In the genomic region with DNA sequence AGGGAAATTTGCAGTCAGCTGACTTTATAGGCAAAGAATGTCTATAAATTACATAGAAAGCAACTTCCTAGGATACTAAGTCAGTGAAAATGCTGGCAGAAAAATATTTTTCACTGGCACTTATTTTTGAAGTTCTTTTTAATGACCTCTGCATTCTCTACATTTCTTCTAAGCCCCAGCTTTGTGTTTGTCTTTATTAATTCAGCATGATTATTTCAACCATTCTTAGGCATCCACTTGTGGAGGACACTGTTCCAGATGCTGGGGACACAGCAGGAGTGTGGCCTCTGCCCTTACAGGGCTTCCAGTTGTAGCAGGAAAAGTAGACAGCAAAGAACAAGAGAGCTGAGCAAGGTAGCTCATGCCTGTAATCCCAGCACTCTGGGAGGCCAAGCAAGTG, we compare ENCODE assay signal across 21 cellular contexts. TPM values are rescaled to one million over a fixed set of nuclear protein-coding genes. Genes with fewer than 3 reads are reported as not detected.
DNase-seq lines count a peak whose midpoint lies in the region; ATAC-seq, FAIRE-seq and TF ChIP-seq lines count a peak whose summit lies in the region.
"Had no signal": no experiment of that assay in that cellular context is flagged by ENCODE, and none has a peak within 500 bp of the region (broad histone marks: within the 10 kb centered on the region; RNA-seq: fewer than 3 reads in every experiment).

No MANE protein-coding gene starts in this region.

- SMC1A ChIA-PET in GM12878 (lab: Charles Lee; ENCODE audit: uncharacterized antibody, unreplicated experiment) = interaction anchor here (0.7 to 2.5 kb wide), 7 partner anchors 9 to 72 kb away, joined by 3 to 11 read pairs (median 6); no protein-coding TSS in a partner anchor

- H3K4ac ChIP-seq in IMR-90 (ENCODE audit: low read depth, low read length) = no peak overlapping the region

- H4K20me1 ChIP-seq in IMR-90 (ENCODE audit: insufficient read depth, low read length) (no peaks in the 10 kb centered on the region), GM12878 (ENCODE audit: control insufficient read depth, insufficient read depth) (0 out of 2 replicates have a peak, but pooled peaks cover 2% of the 10 kb centered on the region), HepG2 (ENCODE audit: insufficient read depth, low read length) (no peaks in the 10 kb centered on the region)

- POLR2A ChIA-PET in IMR-90 (lab: Charles Lee; ENCODE audit: unreplicated experiment) (no interaction called here), GM12878 (lab: Charles Lee) (interaction anchor here (0.7 to 2.8 kb wide), 3 partner anchors 12 to 1614 kb away, joined by 4 to 17 read pairs (median 14); no protein-coding TSS in a partner anchor), HepG2 (lab: Yijun Ruan, JAX) (no interaction called here)

- dilution Hi-C loops in IMR-90 (cut with HindIII; ENCODE audit: low sequenced_read_pairs, unreplicated experiment) = no loop called here

- H3K9me1 ChIP-seq in IMR-90 (ENCODE audit: insufficient read depth, low read length) = peaks cover 4% of the 10 kb centered on the region; the same call in 1 of the 2 replicates

- H3K9me3 Mint-ChIP-seq in CD14-positive monocyte (no peaks in the 10 kb centered on the region), osteocyte (ENCODE audit: unreplicated experiment) (no peaks in the 10 kb centered on the region)
- H3K9me3 Mint-ChIP-seq: H9 had no signal

- no peaks in the 10 kb centered on the region for H3K36me3 ChIP-seq in IMR-90 (ENCODE audit: control insufficient read depth, insufficient read depth, low read length)
- H3K36me3 ChIP-seq in GM12878 (ENCODE audit: control insufficient read depth in 2 of 2, insufficient read depth in 2 of 2, low read length in 1 of 2) = peaks cover 1 to 25% of the 10 kb centered on the region in 2 experiments
- H3K36me3 ChIP-seq in HepG2 (replicated peaks in 1 of 2; ENCODE audit: control insufficient read depth in 1 of 2, insufficient read depth in 2 of 2, low read length in 2 of 2) = no peaks in the 10 kb centered on the region
- no peaks in the 10 kb centered on the region for H3K36me3 ChIP-seq in brain microvascular endothelial cell (replicated peaks)

- no peak overlapping the region for H2AFZ ChIP-seq in IMR-90 (replicated peaks; ENCODE audit: low read length, poor library complexity)
- H2AFZ ChIP-seq in GM12878 (ENCODE audit: control insufficient read depth, low read depth, low read length) = no peak overlapping the region
- H2AFZ ChIP-seq in HepG2 (ENCODE audit: low read length) = no peak overlapping the region

- H3K4me1 ChIP-seq in IMR-90 (ENCODE audit: control insufficient read depth, insufficient read depth, low read length) (peaks cover 2% of the 10 kb centered on the region; the same call in 1 of the 2 replicates), GM12878 (ENCODE audit: control insufficient read depth, insufficient read depth, low read length) (peaks cover 63% of the 10 kb centered on the region), HepG2 (ENCODE audit: insufficient read depth, low read length) (no peaks in the 10 kb centered on the region)

- H3K4me3 ChIP-seq in IMR-90 (ENCODE audit: insufficient read depth, low read depth, low read length) (no peak overlapping the region), GM12878 (no peak overlapping the region), HepG2 (replicated peaks in 1 of 3; ENCODE audit: insufficient read depth in 1 of 3, low read depth in 2 of 3, low read length in 3 of 3) (no peak overlapping the region), brain microvascular endothelial cell (ENCODE audit: low read depth, low read length) (no peak overlapping the region)
- H3K4me3 ChIP-seq: A549 had no signal

- H3K9ac ChIP-seq in IMR-90 (ENCODE audit: low read depth, low read length) = no peak overlapping the region
- peak overlapping the region; percentile 12; the same call in 1 of the 2 replicates for H3K9ac ChIP-seq in GM12878 (ENCODE audit: control insufficient read depth, insufficient read depth, low read length)
- H3K9ac ChIP-seq in HepG2 (ENCODE audit: insufficient read depth, low read depth, low read length) = no peak overlapping the region

- H2BK20ac ChIP-seq in IMR-90 (ENCODE audit: low read depth, low read length) = no peak overlapping the region

- H4K91ac ChIP-seq in IMR-90 (ENCODE audit: insufficient read depth, low read depth, low read length) = no peak overlapping the region

- intact Hi-C loops in CD14-positive monocyte (cut with micrococcal nuclease) (no loop called here), IMR-90 (cut with micrococcal nuclease) (no loop called here), GM12878 (cut with micrococcal nuclease; ENCODE audit: unreplicated experiment) (no loop called here), HepG2 (cut with micrococcal nuclease; ENCODE audit: unreplicated experiment) (no loop called here)

- no peak overlapping the region for H2BK5ac ChIP-seq in IMR-90 (ENCODE audit: low read depth, low read length, poor library complexity, severe bottlenecking)

- DNase-seq in CD14-positive monocyte (ENCODE audit: low spot score) (no peak), IMR-90 (no peak), GM12878 (ENCODE audit: low read depth, low spot score) (no peak), osteocyte (ENCODE audit: extremely low spot score, unreplicated experiment) (peak; percentile 25), HepG2 (ENCODE audit: low spot score) (no peak), brain microvascular endothelial cell (no peak), globus pallidus (ENCODE audit: low spot score) (no peak)
- no peak for DNase-seq in stimulated activated CD4-positive, alpha-beta T cell treated with anti-CD3 and anti-CD28 coated beads, Interleukin-2, amount 100 ng/mL, for 48 hours
- DNase-seq: COR-L47; DMS 273 treated with DMSO at 0.1 percent for 48 hours; DND-41; H9; NCI-H1105 treated with DMSO at 0.1 percent for 48 hours; NCI-H1694; NCI-H2081 treated with DMSO at 0.1 percent for 48 hours; NCI-H446 treated with DMSO at 0.1 percent for 48 hours; NK-92 treated with Interleukin-12 subunit alpha and Interleukin-12 subunit beta, amount 100 ng/mL, for 24 hours; SIG-M5 had no signal

- H2AK9ac ChIP-seq in IMR-90 (replicated peaks; ENCODE audit: low read depth, low read length, poor library complexity) = no peak overlapping the region

- H3K4me2 ChIP-seq in IMR-90 (ENCODE audit: low read depth, low read length) (no peak overlapping the region), GM12878 (ENCODE audit: control insufficient read depth, insufficient read depth) (peak overlapping the region; percentile 59), HepG2 (ENCODE audit: low read depth, low read length) (no peak overlapping the region)
- H3K4me2 ChIP-seq: A549 had no signal

- no peak overlapping the region for H3K18ac ChIP-seq in IMR-90 (ENCODE audit: low read depth, low read length)

- no peak overlapping the region for H4K8ac ChIP-seq in IMR-90 (ENCODE audit: low read depth in 2 of 2, low read length in 2 of 2)

- FAIRE-seq in GM12878 (lab: Jason Lieb, UNC) = no peak
- FAIRE-seq in HepG2 (lab: Jason Lieb, UNC) = no peak
- FAIRE-seq: A549, HTR-8/SVneo had no signal

- TF ChIP-seq POLR2A in IMR-90 (IDR thresholded peaks at IDR 0.05; ENCODE audit: low read depth, low read length) (no peak), GM12878 (IDR thresholded peaks at IDR 0.05; ENCODE audit: low read depth, low read length) (no peak), HepG2 (IDR thresholded peaks at IDR 0.05; ENCODE audit: insufficient read depth in 1 of 2, low read depth in 2 of 2, low read length in 2 of 2) (no peak)

- H3K36me3 Mint-ChIP-seq in CD14-positive monocyte = peaks cover 40 to 43% of the 10 kb centered on the region in 2 donors
- no peaks in the 10 kb centered on the region for H3K36me3 Mint-ChIP-seq in osteocyte (ENCODE audit: unreplicated experiment)

- no peak overlapping the region for H3K14ac ChIP-seq in IMR-90 (replicated peaks; ENCODE audit: low read depth, low read length)

- peaks cover 0 to 1% (median 0%) of the 10 kb centered on the region in 3 donors for H3K27me3 Mint-ChIP-seq in CD14-positive monocyte (ENCODE audit: low read depth in 3 of 3)
- no peaks in the 10 kb centered on the region for H3K27me3 Mint-ChIP-seq in osteocyte (ENCODE audit: unreplicated experiment)

- no peak overlapping the region for H2BK15ac ChIP-seq in IMR-90 (ENCODE audit: low read depth, low read length)

- in situ Hi-C loops in IMR-90 (cut with MboI; ENCODE audit: low sequenced_read_pairs) (no loop called here), GM12878 (cut with MboI) (loop anchor here (25.0 kb wide), 1 partner anchor 1422 kb away; no protein-coding TSS in a partner anchor), HepG2 (cut with HindIII; ENCODE audit: extremely low pct_ligation_motif_present, low pct_unique_long_range_greater_than_20kb) (no loop called here), brain microvascular endothelial cell (cut with HindIII; ENCODE audit: low pct_ligation_motif_present, low sequenced_read_pairs) (no loop called here)

- H3K27me3 ChIP-seq in IMR-90 (ENCODE audit: control insufficient read depth, insufficient read depth, low read length) (no peaks in the 10 kb centered on the region), GM12878 (replicated peaks in 1 of 2; ENCODE audit: control insufficient read depth in 2 of 2, insufficient read depth in 2 of 2, low read length in 1 of 2) (no peaks in the 10 kb centered on the region), HepG2 (ENCODE audit: control insufficient read depth in 1 of 2, insufficient read depth in 2 of 2, low read length in 2 of 2) (peaks cover 0 to 33% of the 10 kb centered on the region in 2 experiments; a peak in 3 of 5 replicates), brain microvascular endothelial cell (replicated peaks) (no peaks in the 10 kb centered on the region)

- TF ChIP-seq CTCF in CD14-positive monocyte (IDR thresholded peaks at IDR 0.05) (no peak), IMR-90 (conservative IDR thresholded peaks at IDR 0.05; ENCODE audit: low read depth, low read length) (no peak), GM12878 (IDR thresholded peaks at IDR 0.05 in 2 of 3, conservative IDR thresholded peaks at IDR 0.05 in 1 of 3; ENCODE audit: control insufficient read depth in 2 of 3, extremely low read depth in 1 of 3, insufficient read depth in 1 of 3, low read depth in 3 of 3, low read length in 3 of 3) (no peak), osteocyte (IDR thresholded peaks at IDR 0.05) (no peak), HepG2 (CRISPR knock-in tag; IDR thresholded peaks at IDR 0.05) (no peak), brain microvascular endothelial cell (IDR thresholded peaks at IDR 0.05; ENCODE audit: low read depth, low read length, missing control alignments) (no peak)

- no peak overlapping the region for H2BK120ac ChIP-seq in IMR-90 (ENCODE audit: low read depth, low read length)

- H3K27ac Mint-ChIP-seq in CD14-positive monocyte (peak overlapping the region; percentile 80 to 93 (median 86)), osteocyte (ENCODE audit: unreplicated experiment) (no peak overlapping the region)
- H3K27ac Mint-ChIP-seq: H9 had no signal

- H3K79me2 ChIP-seq in GM12878 (ENCODE audit: control insufficient read depth, insufficient read depth, low read length) (peaks cover 29% of the 10 kb centered on the region), HepG2 (ENCODE audit: insufficient read depth, low read length) (no peaks in the 10 kb centered on the region)

- ATAC-seq in IMR-90 (ENCODE audit: low read depth) (peak; percentile 44), GM12878 (no peak; the same call in 2 of the 3 replicates), HepG2 (no peak)

- CTCF ChIA-PET in IMR-90 (lab: Yijun Ruan, JAX) = interaction anchor here (0.6 kb wide), 1 partner anchor 16 kb away, joined by 3 read pairs; no protein-coding TSS in a partner anchor
- CTCF ChIA-PET in GM12878 (lab: Yijun Ruan, JAX) = interaction anchor here (0.9 to 4.0 kb wide), 5 partner anchors 10 to 73 kb away, joined by 4 to 33 read pairs (median 12); a partner anchor contains a TSS
- CTCF ChIA-PET in HepG2 (lab: Yijun Ruan, JAX; ENCODE audit: low intra/inter-chr PET ratio, low total read pairs) = no interaction called here

- H3K79me1 ChIP-seq in IMR-90 (ENCODE audit: low read depth in 1 of 2, low read length in 2 of 2) = no peaks in the 10 kb centered on the region; a peak in 1 of 4 replicates

- TF ChIP-seq EP300 in GM12878 (IDR thresholded peaks at IDR 0.05; ENCODE audit: borderline replicate concordance in 1 of 2, control insufficient read depth in 1 of 2, low read depth in 2 of 2, low read length in 2 of 2) (no peak), HepG2 (IDR thresholded peaks at IDR 0.05; ENCODE audit: low read depth in 2 of 2, low read length in 2 of 2) (no peak), HepG2 (CRISPR knock-in tag; IDR thresholded peaks at IDR 0.05; ENCODE audit: borderline replicate concordance) (no peak)

- no TSS peak for BruUV-seq in IMR-90 (replicated peaks; lab: Mats Ljungman, UMichigan)
- BruUV-seq in GM12878 (replicated peaks; lab: Mats Ljungman, UMichigan) = no TSS peak
- BruUV-seq in HepG2 (replicated peaks; lab: Mats Ljungman, UMichigan) = no TSS peak

- no peak overlapping the region for H4K5ac ChIP-seq in IMR-90 (ENCODE audit: low read depth, low read length)

- RAD21 ChIA-PET in GM12878 (lab: Charles Lee; ENCODE audit: unreplicated experiment) = interaction anchor here (0.7 to 2.3 kb wide), 9 partner anchors 9 to 1009 kb away, joined by 3 to 9 read pairs (median 4); no protein-coding TSS in a partner anchor

- peaks cover 34% of the 10 kb centered on the region for H3K4me1 Mint-ChIP-seq in CD14-positive monocyte
- peaks cover 18% of the 10 kb centered on the region for H3K4me1 Mint-ChIP-seq in osteocyte (ENCODE audit: unreplicated experiment)

- H3K23ac ChIP-seq in IMR-90 (ENCODE audit: low read depth, low read length) = no peak overlapping the region

- TF ChIP-seq RAD21 in IMR-90 (IDR thresholded peaks at IDR 0.05; ENCODE audit: low read length) = no peak
- no peak for TF ChIP-seq RAD21 in GM12878 (IDR thresholded peaks at IDR 0.05; ENCODE audit: insufficient read depth, low read depth, low read length)
- TF ChIP-seq RAD21 in HepG2 (CRISPR knock-in tag; IDR thresholded peaks at IDR 0.05) = no peak

- H2AK5ac ChIP-seq in IMR-90 (ENCODE audit: low read depth, low read length) = no peak overlapping the region

- H3K27ac ChIP-seq in IMR-90 (ENCODE audit: insufficient read depth, low read length) (no peak overlapping the region), GM12878 (ENCODE audit: control insufficient read depth, insufficient read depth) (peak overlapping the region; percentile 54), HepG2 (ENCODE audit: extremely low read length, insufficient read depth, low read length) (no peak overlapping the region), brain microvascular endothelial cell (no peak overlapping the region)

- H3K56ac ChIP-seq in IMR-90 (ENCODE audit: extremely low read depth, insufficient read depth, low read length) = no peak overlapping the region

- H3K9me3 ChIP-seq in IMR-90 (ENCODE audit: control insufficient read depth, insufficient read depth, low read length) (no peaks in the 10 kb centered on the region), GM12878 (replicated peaks; ENCODE audit: control insufficient read depth, insufficient read depth, low read length) (no peaks in the 10 kb centered on the region), HepG2 (ENCODE audit: low read length) (no peaks in the 10 kb centered on the region)
- H3K9me3 ChIP-seq: A549 had no signal

- H3K4me3 Mint-ChIP-seq in CD14-positive monocyte (no peak overlapping the region), osteocyte (ENCODE audit: unreplicated experiment) (no peak overlapping the region)
- H3K4me3 Mint-ChIP-seq: H9 had no signal

RNA-seq across cellular contexts. Expression of a gene that starts 15.0 kb away (rescaled TPM):
- 1 to 10 TPM; 1.7 to 5.4 TPM for polyA plus RNA-seq in CD14-positive monocyte
- total RNA-seq in IMR-90 (2012; rRNA removed) = 1.9 and 3.0 TPM in 2 replicates
- polyA plus RNA-seq in IMR-90 (2012; rRNA removed) = 5.8 and 6.8 TPM in 2 replicates
- 3.1 and 5.1 TPM in 2 replicates for polyA plus RNA-seq in IMR-90 (2012; cell fraction: cytosol; rRNA removed)
- polyA plus RNA-seq in IMR-90 (2012; cell fraction: nucleus; rRNA removed; ENCODE audit: low replicate concordance) = 19.9 and 31.2 TPM in 2 replicates
- 120 and 150 TPM in 2 replicates for total RNA-seq in GM12878 (2013; cell fraction: nucleolus; rRNA removed)
- 15.6 and 23.0 TPM in 2 replicates for total RNA-seq in GM12878 (2014; rRNA removed)
- total RNA-seq in GM12878 (2014; rRNA removed; fragmentation: Illumina TruSeq; extraction: Trizol) = 13.1 and 13.5 TPM in 2 replicates
- 51.5 and 58.3 TPM in 2 replicates for total RNA-seq in GM12878 (2021)
- polyA plus RNA-seq in GM12878 (2011; ENCODE audit: low read depth) = 14.1 TPM
- 14.0 and 23.0 TPM in 2 replicates for polyA plus RNA-seq in GM12878 (2011; rRNA removed)
- polyA plus RNA-seq in GM12878 (2011; cell fraction: cytosol; rRNA removed) = 20.3 and 21.9 TPM in 2 replicates
- polyA plus RNA-seq in GM12878 (2011; cell fraction: nucleus; rRNA removed) = 82.2 and 90.7 TPM in 2 replicates
- polyA plus RNA-seq in GM12878 (2012) = 29.5 and 30.8 TPM in 2 replicates
- 14.8 and 17.5 TPM in 2 replicates for polyA plus RNA-seq in GM12878 (2014; fragmentation: Illumina TruSeq; extraction: Trizol)
- polyA plus RNA-seq in GM12878 (2014; fragmentation: Nextera tagmentation; extraction: Ambion mirVana) = 1 to 10 TPM; 2.2 to 2.7 TPM
- 29.9 and 33.8 TPM in 2 replicates for polyA plus RNA-seq in GM12878 (2014; rRNA removed)
- polyA plus RNA-seq in GM12878 (2016; fragmentation: Nextera tagmentation; extraction: Ambion mirVana) = 10 to 100 TPM; 13.9 to 18.3 TPM
- polyA minus RNA-seq in GM12878 (2011; rRNA and poly(A)+ RNA removed) = 26.7 and 37.6 TPM in 2 replicates
- polyA minus RNA-seq in GM12878 (2011; cell fraction: cytosol; rRNA and poly(A)+ RNA removed) = 14.2 and 22.7 TPM in 2 replicates
- 60.9 and 92.6 TPM in 2 replicates for polyA minus RNA-seq in GM12878 (2011; cell fraction: nucleus; rRNA and poly(A)+ RNA removed)
- total RNA-seq in osteocyte = 10.8 and 16.3 TPM in 2 replicates
- total RNA-seq in HepG2 (2016; rRNA removed; fragmentation: Illumina TruSeq; extraction: Trizol) = 0.07 and 0.13 TPM in 2 replicates
- 0.26 and 0.30 TPM in 2 replicates for total RNA-seq in HepG2 (2016; cell fraction: cytosol; rRNA removed; fragmentation: Illumina TruSeq; extraction: Trizol; ENCODE audit: low read depth)
- 0.09 and 0.12 TPM in 2 replicates for total RNA-seq in HepG2 (2016; cell fraction: insoluble cytoplasmic fraction; rRNA removed; fragmentation: Illumina TruSeq; extraction: Trizol)
- total RNA-seq in HepG2 (2016; cell fraction: membrane; rRNA removed; fragmentation: Illumina TruSeq; extraction: Trizol) = 0.31 and 0.37 TPM in 2 replicates
- 0.22 and 0.28 TPM in 2 replicates for total RNA-seq in HepG2 (2016; cell fraction: nucleus; rRNA removed; fragmentation: Illumina TruSeq; extraction: Trizol)
- polyA plus RNA-seq in HepG2 (2011; rRNA removed) = 0.71 and 1.2 TPM in 2 replicates
- 0.46 and 0.68 TPM in 2 replicates for polyA plus RNA-seq in HepG2 (2011; cell fraction: cytosol; rRNA removed)
- 1.00 and 1.5 TPM in 2 replicates for polyA plus RNA-seq in HepG2 (2011; cell fraction: nucleus; rRNA removed)
- polyA plus RNA-seq in HepG2 (2012) = 0.38 and 0.51 TPM in 2 replicates
- polyA plus RNA-seq in HepG2 (2016; cell fraction: cytosol; fragmentation: Illumina TruSeq; extraction: Trizol; ENCODE audit: low read depth) = 0.01 TPM in 1 of 2 replicates, not detected in the other
- polyA plus RNA-seq in HepG2 (2016; cell fraction: insoluble cytoplasmic fraction; fragmentation: Illumina TruSeq; extraction: Trizol; ENCODE audit: low read depth) = not detected in 2 replicates
- 0.02 TPM in 1 of 2 replicates, not detected in the other for polyA plus RNA-seq in HepG2 (2016; cell fraction: membrane; fragmentation: Illumina TruSeq; extraction: Trizol; ENCODE audit: low read depth)
- 0.04 TPM in 1 of 2 replicates, not detected in the other for polyA plus RNA-seq in HepG2 (2016; cell fraction: nucleus; fragmentation: Illumina TruSeq; extraction: Trizol; ENCODE audit: insufficient read depth, low read depth)
- polyA minus RNA-seq in HepG2 (2011; rRNA and poly(A)+ RNA removed; ENCODE audit: low replicate concordance) = 2.8 and 25.2 TPM in 2 replicates
- 0.89 and 1.2 TPM in 2 replicates for polyA minus RNA-seq in HepG2 (2011; cell fraction: cytosol; rRNA and poly(A)+ RNA removed)
- polyA minus RNA-seq in HepG2 (2011; cell fraction: nucleus; rRNA and poly(A)+ RNA removed) = 0.75 and 2.2 TPM in 2 replicates

RNA-seq across cellular contexts. Expression of a gene that starts 54.5 kb away (rescaled TPM):
- polyA plus RNA-seq in CD14-positive monocyte (not detected), IMR-90 (2012; rRNA removed) (2.9 and 3.1 TPM in 2 replicates), GM12878 (2011; rRNA removed) (0.69 and 1.0 TPM in 2 replicates), GM12878 (2014; fragmentation: Illumina TruSeq; extraction: Trizol) (0.12 TPM in 1 of 2 replicates, not detected in the other), GM12878 (2014; fragmentation: Nextera tagmentation; extraction: Ambion mirVana) (under 1 TPM; 0.09 to 0.14 TPM), GM12878 (2014; rRNA removed) (0.13 and 0.16 TPM in 2 replicates), GM12878 (2016; fragmentation: Nextera tagmentation; extraction: Ambion mirVana) (under 1 TPM; 0.21 to 0.37 TPM), HepG2 (2011; rRNA removed) (0.03 TPM in 1 of 2 replicates, not detected in the other)
- total RNA-seq in IMR-90 (2012; rRNA removed) (5.0 and 8.6 TPM in 2 replicates), GM12878 (2014; rRNA removed) (0.05 and 0.06 TPM in 2 replicates), GM12878 (2014; rRNA removed; fragmentation: Illumina TruSeq; extraction: Trizol) (0.14 and 0.22 TPM in 2 replicates), GM12878 (2021) (0.23 and 0.45 TPM in 2 replicates), osteocyte (0.30 and 0.57 TPM in 2 replicates), HepG2 (2016; rRNA removed; fragmentation: Illumina TruSeq; extraction: Trizol) (not detected in 2 replicates)
- polyA plus RNA-seq in IMR-90 (2012; cell fraction: cytosol; rRNA removed) = 1.6 and 6.2 TPM in 2 replicates
- polyA plus RNA-seq in IMR-90 (2012; cell fraction: nucleus; rRNA removed; ENCODE audit: low replicate concordance) = 1.4 and 4.7 TPM in 2 replicates
- total RNA-seq in GM12878 (2013; cell fraction: nucleolus; rRNA removed) = not detected in 2 replicates
- polyA plus RNA-seq in GM12878 (2011; ENCODE audit: low read depth) = not detected
- 0.32 and 0.43 TPM in 2 replicates for polyA plus RNA-seq in GM12878 (2011; cell fraction: cytosol; rRNA removed)
- polyA plus RNA-seq in GM12878 (2011; cell fraction: nucleus; rRNA removed) = 0.97 and 1.3 TPM in 2 replicates
- 0.27 and 0.31 TPM in 2 replicates for polyA plus RNA-seq in GM12878 (2012)
- polyA minus RNA-seq in GM12878 (2011; rRNA and poly(A)+ RNA removed) = 0.44 and 0.82 TPM in 2 replicates
- not detected in 2 replicates for polyA minus RNA-seq in GM12878 (2011; cell fraction: cytosol; rRNA and poly(A)+ RNA removed)
- 1.2 and 3.0 TPM in 2 replicates for polyA minus RNA-seq in GM12878 (2011; cell fraction: nucleus; rRNA and poly(A)+ RNA removed)
- total RNA-seq in HepG2 (2016; cell fraction: cytosol; rRNA removed; fragmentation: Illumina TruSeq; extraction: Trizol; ENCODE audit: low read depth) = not detected in 2 replicates
- total RNA-seq in HepG2 (2016; cell fraction: insoluble cytoplasmic fraction; rRNA removed; fragmentation: Illumina TruSeq; extraction: Trizol) = not detected in 2 replicates
- total RNA-seq in HepG2 (2016; cell fraction: membrane; rRNA removed; fragmentation: Illumina TruSeq; extraction: Trizol) = not detected in 2 replicates
- not detected in 2 replicates for total RNA-seq in HepG2 (2016; cell fraction: nucleus; rRNA removed; fragmentation: Illumina TruSeq; extraction: Trizol)
- not detected in 2 replicates for polyA plus RNA-seq in HepG2 (2011; cell fraction: cytosol; rRNA removed)
- polyA plus RNA-seq in HepG2 (2011; cell fraction: nucleus; rRNA removed) = not detected in 2 replicates
- not detected in 2 replicates for polyA plus RNA-seq in HepG2 (2012)
- not detected in 2 replicates for polyA plus RNA-seq in HepG2 (2016; cell fraction: cytosol; fragmentation: Illumina TruSeq; extraction: Trizol; ENCODE audit: low read depth)
- polyA plus RNA-seq in HepG2 (2016; cell fraction: insoluble cytoplasmic fraction; fragmentation: Illumina TruSeq; extraction: Trizol; ENCODE audit: low read depth) = not detected in 2 replicates
- polyA plus RNA-seq in HepG2 (2016; cell fraction: membrane; fragmentation: Illumina TruSeq; extraction: Trizol; ENCODE audit: low read depth) = not detected in 2 replicates
- not detected in 2 replicates for polyA plus RNA-seq in HepG2 (2016; cell fraction: nucleus; fragmentation: Illumina TruSeq; extraction: Trizol; ENCODE audit: insufficient read depth, low read depth)
- polyA minus RNA-seq in HepG2 (2011; rRNA and poly(A)+ RNA removed; ENCODE audit: low replicate concordance) = 3.3 TPM in 1 of 2 replicates, not detected in the other
- polyA minus RNA-seq in HepG2 (2011; cell fraction: cytosol; rRNA and poly(A)+ RNA removed) = not detected in 2 replicates
- polyA minus RNA-seq in HepG2 (2011; cell fraction: nucleus; rRNA and poly(A)+ RNA removed) = not detected in 2 replicates
- total RNA-seq: T-helper 1 cell treated with Interleukin-12 subunit alpha and Interleukin-12 subunit beta and Interleukin-4 antibody, amounts not matched to agents 30 ng/mL and 1 ng/mL, for 36 hours had no signal
